21 cellular contexts compared by ENCODE assay signal in genomic region chr15:79058260-79058850, GRCh38. TPM values are rescaled to one million over a fixed set of nuclear protein-coding genes. Genes with fewer than 3 reads are reported as not detected.
DNase-seq lines count a peak whose midpoint lies in the region; ATAC-seq and TF ChIP-seq lines count a peak whose summit lies in the region.
"Had no signal": no experiment of that assay in that cellular context is flagged by ENCODE, and none has a peak within 500 bp of the region (broad histone marks: within the 10 kb centered on the region; RNA-seq: fewer than 3 reads in every experiment).

No MANE protein-coding gene starts in this region.

- no peaks in the 10 kb centered on the region for H3K36me3 Mint-ChIP-seq in natural killer cell treated with Interleukin-12 subunit alpha and Interleukin-12 subunit beta and Interleukin-15 and Interleukin-18, amount 100 ng/mL, for 72 hours
- H3K36me3 Mint-ChIP-seq in natural killer cell = no peaks in the 10 kb centered on the region
- H3K36me3 Mint-ChIP-seq: CD14-positive monocyte; CD8-positive, alpha-beta memory T cell had no signal

- H3K4me1 ChIP-seq in neuronal stem cell (ENCODE audit: control insufficient read depth in 2 of 2, insufficient read depth in 1 of 2, low read depth in 1 of 2, low read length in 2 of 2) = peaks cover 0 to 12% of the 10 kb centered on the region in 2 donors
- no peaks in the 10 kb centered on the region for H3K4me1 ChIP-seq in spleen
- H3K4me1 ChIP-seq: A549; BE2C; BLaER1 treated with 17β-estradiol and CSF1 and Interleukin-3, amounts not matched to agents 10 nM and 100 nM had no signal

- H3K27ac ChIP-seq in neuronal stem cell (replicated peaks; ENCODE audit: low read length) = no peak overlapping the region
- H3K27ac ChIP-seq in spleen = no peak overlapping the region
- H3K27ac ChIP-seq: A549; BLaER1 treated with 17β-estradiol and CSF1 and Interleukin-3, amounts not matched to agents 10 nM and 100 nM; GM23248 had no signal

- no peak overlapping the region for H2BK5ac ChIP-seq in neuronal stem cell (ENCODE audit: low read length)

- H3K4me3 Mint-ChIP-seq in natural killer cell treated with Interleukin-12 subunit alpha and Interleukin-12 subunit beta and Interleukin-15 and Interleukin-18, amount 100 ng/mL, for 72 hours = no peak overlapping the region
- H3K4me3 Mint-ChIP-seq in natural killer cell = no peak overlapping the region
- H3K4me3 Mint-ChIP-seq: CD14-positive monocyte; CD4-positive, alpha-beta T cell; CD8-positive, alpha-beta memory T cell had no signal

- H3K9me3 ChIP-seq in neuronal stem cell (replicated peaks in 1 of 2; ENCODE audit: control insufficient read depth in 2 of 2, insufficient read depth in 1 of 2, low read depth in 1 of 2, low read length in 2 of 2) = peaks cover 0 to 2% of the 10 kb centered on the region in 2 donors
- H3K9me3 ChIP-seq in spleen = no peaks in the 10 kb centered on the region
- H3K9me3 ChIP-seq: A549, BE2C had no signal

- TF ChIP-seq CTCF in natural killer cell (IDR thresholded peaks at IDR 0.05) (no peak), spleen (IDR thresholded peaks at IDR 0.05 in 8 of 11, conservative IDR thresholded peaks at IDR 0.05 in 3 of 11) (no peak)

- no peak overlapping the region for H2AK5ac ChIP-seq in neuronal stem cell (ENCODE audit: low read depth, low read length)

- H3K4me2 ChIP-seq in neuronal stem cell (ENCODE audit: insufficient read depth, low read length, poor library complexity, severe bottlenecking) = no peak overlapping the region
- H3K4me2 ChIP-seq: A549; BLaER1 treated with 17β-estradiol and CSF1 and Interleukin-3, amounts not matched to agents 10 nM and 100 nM had no signal

- H3K27ac Mint-ChIP-seq in natural killer cell treated with Interleukin-12 subunit alpha and Interleukin-12 subunit beta and Interleukin-15 and Interleukin-18, amount 100 ng/mL, for 72 hours = no peak overlapping the region
- no peak overlapping the region for H3K27ac Mint-ChIP-seq in natural killer cell
- H3K27ac Mint-ChIP-seq: CD14-positive monocyte; CD4-positive, alpha-beta T cell; CD8-positive, alpha-beta memory T cell had no signal

- peak overlapping the region; percentile 48 for H3K18ac ChIP-seq in neuronal stem cell (ENCODE audit: low read length)

- H3K27me3 ChIP-seq in neuronal stem cell (ENCODE audit: control insufficient read depth in 3 of 3, insufficient read depth in 3 of 3, low read depth in 1 of 3, low read length in 3 of 3) (peaks cover 0 to 26% (median 6%) of the 10 kb centered on the region in 3 experiments), spleen (replicated peaks in 1 of 7) (peaks cover 0 to 17% (median 0%) of the 10 kb centered on the region in 7 donors)
- H3K27me3 ChIP-seq: BLaER1 treated with 17β-estradiol and CSF1 and Interleukin-3, amounts not matched to agents 10 nM and 100 nM had no signal

- no peaks in the 10 kb centered on the region for H3K36me3 ChIP-seq in neuronal stem cell (replicated peaks in 1 of 2; ENCODE audit: control insufficient read depth in 2 of 2, insufficient read depth in 2 of 2, low read length in 2 of 2)
- no peaks in the 10 kb centered on the region for H3K36me3 ChIP-seq in spleen
- H3K36me3 ChIP-seq: BE2C; BLaER1 treated with 17β-estradiol and CSF1 and Interleukin-3, amounts not matched to agents 10 nM and 100 nM had no signal

- DNase-seq in natural killer cell treated with Interleukin-12 subunit alpha and Interleukin-12 subunit beta and Interleukin-15 and Interleukin-18, amount 100 ng/mL, for 72 hours (ENCODE audit: low spot score) = peak; percentile 26
- no peak for DNase-seq in natural killer cell
- DNase-seq in neuronal stem cell (ENCODE audit: low spot score) = no peak
- peak; percentile 51 for DNase-seq in spleen
- no peak for DNase-seq in DMS153 treated with DMSO at 0.1 percent for 48 hours (lab: John Stamatoyannopoulos, UW; ENCODE audit: unreplicated experiment)
- DNase-seq: 8988T; ACHN; AML-193; BE2C; CD4-positive, alpha-beta T cell; CD8-positive, alpha-beta memory T cell; DMS 273 treated with DMSO at 0.1 percent for 48 hours; DMS53; DMS79 treated with DMSO at 0.1 percent for 48 hours; GM23248; HCEC 1CT had no signal

- WGBS in neuronal stem cell (ENCODE audit: extremely low coverage in 2 of 2, insufficient read length in 2 of 2, insufficient replicate concordance in 1 of 2), 2 donors = no CpG with 5 or more reads among the region's 15 CpGs
- 76 to 87% (median 87%) methylated on average over 10 to 15 of the region's 15 CpGs for whole genome bisulfite sequencing in spleen, 5 donors

- no peak overlapping the region for H2BK12ac ChIP-seq in neuronal stem cell (ENCODE audit: low read length)

- intact Hi-C loops in natural killer cell (cut with micrococcal nuclease) (no loop called here), spleen (cut with DNase I; ENCODE audit: low total_unique reads) (no loop called here)

- ATAC-seq in natural killer cell treated with Interleukin-12 subunit alpha and Interleukin-12 subunit beta and Interleukin-15 and Interleukin-18, amount 100 ng/mL, for 72 hours = no peak
- ATAC-seq in natural killer cell (no peak), GM19035 (IDR thresholded peaks at IDR 0.05; ENCODE audit: unreplicated experiment) (no peak)

- no peak overlapping the region for H3K4me3 ChIP-seq in neuronal stem cell (ENCODE audit: low read length in 2 of 2)
- H3K4me3 ChIP-seq in spleen = no peak overlapping the region
- H3K4me3 ChIP-seq: A549; BLaER1 treated with 17β-estradiol and CSF1 and Interleukin-3, amounts not matched to agents 10 nM and 100 nM; GM23248 had no signal

- H4K91ac ChIP-seq in neuronal stem cell (ENCODE audit: low read depth, low read length, poor library complexity) = peak overlapping the region; percentile 1

- TF ChIP-seq POLR2A in spleen (IDR thresholded peaks at IDR 0.05) = no peak

- H3K9ac ChIP-seq in neuronal stem cell (ENCODE audit: low read depth, low read length, poor library complexity) = peak overlapping the region; percentile 1
- H3K9ac ChIP-seq: BLaER1 treated with 17β-estradiol and CSF1 and Interleukin-3, amounts not matched to agents 10 nM and 100 nM; GM23248 had no signal

- no peaks in the 10 kb centered on the region for H3K4me1 Mint-ChIP-seq in natural killer cell treated with Interleukin-12 subunit alpha and Interleukin-12 subunit beta and Interleukin-15 and Interleukin-18, amount 100 ng/mL, for 72 hours (ENCODE audit: low read depth in 2 of 2)
- H3K4me1 Mint-ChIP-seq in natural killer cell = no peaks in the 10 kb centered on the region
- H3K4me1 Mint-ChIP-seq: CD14-positive monocyte; CD8-positive, alpha-beta memory T cell had no signal

- H2BK120ac ChIP-seq in neuronal stem cell (ENCODE audit: low read depth, low read length) = no peak overlapping the region

- no peak overlapping the region for H2BK15ac ChIP-seq in neuronal stem cell (ENCODE audit: low read length)

- no peak overlapping the region for H3K4ac ChIP-seq in neuronal stem cell (ENCODE audit: low read length)

- H2AFZ ChIP-seq in neuronal stem cell (ENCODE audit: low read length) = no peak overlapping the region
- H2AFZ ChIP-seq: GM23248 had no signal

- H3K23ac ChIP-seq in neuronal stem cell (ENCODE audit: low read depth, low read length, poor library complexity) = no peak overlapping the region

- no peaks in the 10 kb centered on the region for H3K9me3 Mint-ChIP-seq in natural killer cell treated with Interleukin-12 subunit alpha and Interleukin-12 subunit beta and Interleukin-15 and Interleukin-18, amount 100 ng/mL, for 72 hours
- no peaks in the 10 kb centered on the region for H3K9me3 Mint-ChIP-seq in natural killer cell
- H3K9me3 Mint-ChIP-seq: CD14-positive monocyte; CD4-positive, alpha-beta T cell had no signal

- peak overlapping the region; percentile 41 for H3K14ac ChIP-seq in neuronal stem cell (ENCODE audit: low read length)

- no peaks in the 10 kb centered on the region for H3K79me1 ChIP-seq in neuronal stem cell (ENCODE audit: low read depth, low read length)

- no peak overlapping the region for H4K8ac ChIP-seq in neuronal stem cell (ENCODE audit: low read depth, low read length)

- H3K27me3 Mint-ChIP-seq in natural killer cell treated with Interleukin-12 subunit alpha and Interleukin-12 subunit beta and Interleukin-15 and Interleukin-18, amount 100 ng/mL, for 72 hours = peaks cover 15 to 31% of the 10 kb centered on the region in 2 donors
- peaks cover 12 to 14% of the 10 kb centered on the region in 2 donors for H3K27me3 Mint-ChIP-seq in natural killer cell (ENCODE audit: low read depth in 2 of 2)

RNA-seq across cellular contexts. Expression of gene RASGRF1, which starts 32.2 kb away (rescaled TPM):
- total RNA-seq in natural killer cell treated with Interleukin-12 subunit alpha and Interleukin-12 subunit beta and Interleukin-15 and Interleukin-18, amount 100 ng/mL, for 72 hours = under 1 TPM in 1 of 2 donors, not detected in 1; 0.11 TPM
- total RNA-seq in natural killer cell (not detected), spleen (1 to 10 TPM; 1.3 to 3.4 (median 2.0) TPM)
- polyA plus RNA-seq in neuronal stem cell (2013, experiment 1 of 2) = 0.07 TPM
- polyA plus RNA-seq in neuronal stem cell (2013, experiment 2 of 2) = 0.01 TPM
- polyA plus RNA-seq in spleen = 1 to 10 TPM in 1 of 3 donors, under 1 TPM in 2; 0.50 to 1.4 (median 0.57) TPM
- total RNA-seq: CD4-positive, alpha-beta T cell; CD8-positive, alpha-beta memory T cell; Daoy; GM23248 had no signal
- polyA plus RNA-seq: CD14-positive monocyte; CD8-positive, alpha-beta memory T cell; GM23248 had no signal

Comparison
In these comparisons a context has a peak if more than half of its experiments do, and no peak if none do; other contexts are left out.
1. DNase-seq: peak in natural killer cell treated with Interleukin-12 subunit alpha and Interleukin-12 subunit beta and Interleukin-15 and Interleukin-18, amount 100 ng/mL, for 72 hours (single experiment) and spleen (single experiment); none in natural killer cell (single experiment), neuronal stem cell (single experiment) and DMS153 treated with DMSO at 0.1 percent for 48 hours (single experiment).